ENCODE assay signal across 8 cellular contexts in the genomic region with DNA sequence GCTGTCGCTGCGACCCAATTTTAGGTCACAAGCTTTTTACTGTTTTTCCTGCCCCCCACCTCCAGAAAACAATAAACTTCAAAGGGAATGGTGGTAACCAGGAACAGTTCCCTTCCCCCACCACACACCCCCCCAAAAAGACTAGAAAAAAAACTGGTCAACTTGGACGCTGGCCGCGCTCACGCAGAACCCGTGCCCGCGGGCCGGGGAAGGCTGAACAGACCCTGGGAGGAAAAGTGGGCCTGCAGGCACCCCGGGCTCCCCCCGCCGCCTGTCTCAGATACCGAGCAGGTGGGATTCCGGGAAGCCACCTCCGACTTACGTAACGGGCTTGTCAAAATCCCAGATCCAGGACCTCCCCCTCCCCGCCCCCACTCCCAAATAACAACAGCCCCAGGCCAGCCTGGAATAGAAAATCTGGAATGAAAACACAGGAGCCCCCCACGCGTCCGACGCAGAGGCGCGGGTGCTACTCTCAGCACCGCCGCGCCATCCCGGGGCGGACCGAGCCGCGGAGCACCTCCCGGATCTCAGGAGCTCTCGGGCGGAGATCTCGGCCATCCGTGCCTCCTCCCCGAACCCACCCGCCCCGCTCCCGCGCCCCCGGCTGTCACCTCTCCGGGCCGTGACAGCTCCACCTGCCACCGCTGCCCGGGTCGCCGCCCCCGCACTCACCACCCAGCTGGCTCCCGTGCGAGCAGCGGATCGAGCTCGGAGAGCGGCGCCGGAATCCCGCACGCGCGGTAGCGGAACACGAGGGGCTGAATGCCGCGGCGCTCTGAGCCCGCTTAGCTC. TPM values are rescaled to one million over a fixed set of nuclear protein-coding genes. Genes with fewer than 3 reads are reported as not detected.
DNase-seq lines count a peak whose midpoint lies in the region; ATAC-seq, FAIRE-seq and TF ChIP-seq lines count a peak whose summit lies in the region.

No MANE protein-coding gene starts in this region.

- peak overlapping the region; percentile 60 for H2AFZ ChIP-seq in K562 (ENCODE audit: low read depth, low read length)

- no peak; the same call in 1 of the 2 replicates for TF ChIP-seq POLR2A in K562 (conservative IDR thresholded peaks at IDR 0.05)

- peaks cover 60% of the 10 kb centered on the region for H3K79me2 ChIP-seq in K562 (ENCODE audit: control insufficient read depth, insufficient read depth, low read length)

- DNase-seq in T-helper 1 cell (peak in 4 of 5 donors; percentile 36 to 54 (median 44)), K562 (ENCODE audit: extremely low read depth in 1 of 4, low spot score in 3 of 4) (peak in 2 of 4 experiments; percentile 73 to 81), skeletal muscle cell (ENCODE audit: low read depth) (no peak)

- under 1% methylated on average over 69 of the region's 69 CpGs for WGBS in HUES64
- 0% methylated on average over 44 of the region's 69 CpGs for WGBS in K562 (ENCODE audit: insufficient coverage, low coverage, missing lambda C conversion rate)

- H3K36me3 ChIP-seq in HUES64 (ENCODE audit: insufficient read depth, low read length) (no peaks in the 10 kb centered on the region), K562 (ENCODE audit: control insufficient read depth, insufficient read depth, low read length) (no peaks in the 10 kb centered on the region)

- H3K9ac ChIP-seq in HUES64 (ENCODE audit: low read depth, low read length) (peak overlapping the region; percentile 21; the same call in 1 of the 2 replicates), K562 (ENCODE audit: insufficient read depth in 1 of 2, low read depth in 2 of 2, low read length in 2 of 2) (peak overlapping the region; percentile 88 to 93)

- intact Hi-C loops in K562 (cut with micrococcal nuclease), result loop anchor here (2.0 to 5.0 kb wide), 2 partner anchors 33 to 76 kb away; partner anchors contain the start of gene RAB11A

- no peaks in the 10 kb centered on the region for H4K20me1 ChIP-seq in K562 (replicated peaks; ENCODE audit: control insufficient read depth, insufficient read depth, low read length)

- H3K27me3 ChIP-seq in HUES64 (ENCODE audit: insufficient read depth, low read length), result peaks cover 12% of the 10 kb centered on the region
- H3K27me3 ChIP-seq in K562 (ENCODE audit: control insufficient read depth in 2 of 2, insufficient read depth in 2 of 2, low read length in 2 of 2), result no peaks in the 10 kb centered on the region

- ATAC-seq in GM18867 (IDR thresholded peaks at IDR 0.05; ENCODE audit: unreplicated experiment) (peak; percentile 3), K562 (peak; percentile 75), GM19035 (IDR thresholded peaks at IDR 0.05; ENCODE audit: unreplicated experiment) (no peak), GM19455 (IDR thresholded peaks at IDR 0.05; ENCODE audit: unreplicated experiment) (no peak)

- H3K9me3 ChIP-seq in HUES64 (ENCODE audit: insufficient read depth, low read depth, low read length) (no peaks in the 10 kb centered on the region), K562 (replicated peaks; ENCODE audit: control insufficient read depth, insufficient read depth, low read depth, low read length) (no peaks in the 10 kb centered on the region), iPS-18c (ENCODE audit: control insufficient read depth, insufficient read depth, low read length) (no peaks in the 10 kb centered on the region)

- in situ Hi-C loops in K562 (cut with MboI), result no loop called here

- H3K4me1 ChIP-seq in HUES64 (ENCODE audit: insufficient read depth, low read length) (peaks cover 9% of the 10 kb centered on the region), K562 (replicated peaks in 1 of 2; ENCODE audit: control insufficient read depth in 2 of 2, insufficient read depth in 2 of 2, low read length in 2 of 2) (peaks cover 21 to 23% of the 10 kb centered on the region in 2 experiments; a peak in 4 of 5 replicates)

- TF ChIP-seq CTCF in K562 (IDR thresholded peaks at IDR 0.05 in 2 of 3, conservative IDR thresholded peaks at IDR 0.05 in 1 of 3; ENCODE audit: insufficient read depth in 2 of 3, low read depth in 1 of 3, low read length in 3 of 3), result no peak

- FAIRE-seq in K562 (lab: Jason Lieb, UNC), result no peak

- peak overlapping the region; percentile 87 for H3K4me2 ChIP-seq in K562 (ENCODE audit: insufficient read depth, low read length)

- POLR2A ChIA-PET in K562 (lab: Yijun Ruan, JAX), result interaction anchor here (0.6 to 3.6 kb wide), 16 partner anchors 8 to 1288 kb away, joined by 3 to 33 read pairs (median 6); partner anchors contain the start of gene RAB11A

- H3K27ac ChIP-seq in HUES64 (ENCODE audit: low read depth, low read length) (no peak overlapping the region; the same call in 1 of the 2 replicates), K562 (ENCODE audit: extremely low read depth, low read depth, low read length) (peak overlapping the region; percentile 88)

- peak overlapping the region; percentile 74 for H3K4me3 ChIP-seq in HUES64 (ENCODE audit: low read length)
- H3K4me3 ChIP-seq in K562, result peak overlapping the region; percentile 76
- peak overlapping the region; percentile 83 for H3K4me3 ChIP-seq in iPS-18c (ENCODE audit: insufficient read depth, low read depth, low read length)
- H3K4me3 ChIP-seq in skeletal muscle cell (ENCODE audit: low read depth, low read length), result peak overlapping the region; percentile 86

- 0 out of 4 replicates have a peak, but pooled peaks of 1 of the 2 experiments have one; percentile 13 for TF ChIP-seq RAD21 in K562 (CRISPR knock-in tag; conservative IDR thresholded peaks at IDR 0.05 in 1 of 2, IDR thresholded peaks at IDR 0.05 in 1 of 2)

- no peaks in the 10 kb centered on the region for H3K9me1 ChIP-seq in K562 (ENCODE audit: control insufficient read depth, insufficient read depth, low read length)

- CTCF ChIA-PET in K562 (lab: Yijun Ruan, JAX; ENCODE audit: low intra/inter-chr PET ratio), result no interaction called here

- no TSS peak for BruUV-seq in K562 (replicated peaks; lab: Mats Ljungman, UMichigan)

- no peak for TF ChIP-seq EP300 in K562 (IDR thresholded peaks at IDR 0.05; ENCODE audit: low read length)

TF ChIP-seq in K562, 482 proteins besides CTCF, POLR2A, EP300 and RAD21 (continues in another document):
- no peak for TF ChIP-seq GTF3C2 (IDR thresholded peaks at IDR 0.05; ENCODE audit: borderline replicate concordance, extremely low read depth, insufficient read length)
- TF ChIP-seq SMAD1 (IDR thresholded peaks at IDR 0.05; ENCODE audit: low read depth, low read length, partially characterized antibody), result peak; percentile 38
- TF ChIP-seq IFI16 (CRISPR knock-in tag; IDR thresholded peaks at IDR 0.05), result no peak
- TF ChIP-seq, protein P1, sequence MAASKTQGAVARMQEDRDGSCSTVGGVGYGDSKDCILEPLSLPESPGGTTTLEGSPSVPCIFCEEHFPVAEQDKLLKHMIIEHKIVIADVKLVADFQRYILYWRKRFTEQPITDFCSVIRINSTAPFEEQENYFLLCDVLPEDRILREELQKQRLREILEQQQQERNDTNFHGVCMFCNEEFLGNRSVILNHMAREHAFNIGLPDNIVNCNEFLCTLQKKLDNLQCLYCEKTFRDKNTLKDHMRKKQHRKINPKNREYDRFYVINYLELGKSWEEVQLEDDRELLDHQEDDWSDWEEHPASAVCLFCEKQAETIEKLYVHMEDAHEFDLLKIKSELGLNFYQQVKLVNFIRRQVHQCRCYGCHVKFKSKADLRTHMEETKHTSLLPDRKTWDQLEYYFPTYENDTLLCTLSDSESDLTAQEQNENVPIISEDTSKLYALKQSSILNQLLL (CRISPR knock-in tag; IDR thresholded peaks at IDR 0.05; ENCODE audit: borderline replicate concordance), result no peak
- peak in 1 of 2 experiments; percentile 7; a peak in 1 of 4 replicates for TF ChIP-seq TEAD1 (CRISPR knock-in tag; IDR thresholded peaks at IDR 0.05)
- TF ChIP-seq NFYB (IDR thresholded peaks at IDR 0.05; ENCODE audit: extremely low read depth, insufficient read length), result no peak
- no peak for TF ChIP-seq RFX1 (IDR thresholded peaks at IDR 0.05)
- no peak for TF ChIP-seq SMAD3 (CRISPR knock-in tag; conservative IDR thresholded peaks at IDR 0.05)

RNA-seq across cellular contexts. Expression of gene DENND4A, which starts 0.6 kb away (rescaled TPM):
- polyA plus RNA-seq in HUES64 (2013, experiment 1 of 2), result 3.2 TPM
- 3.9 TPM for polyA plus RNA-seq in HUES64 (2013, experiment 2 of 2)
- 41.4 and 147 TPM in 2 replicates for total RNA-seq in K562 (2011; cell fraction: chromatin; rRNA removed; ENCODE audit: low replicate concordance)
- total RNA-seq in K562 (2011; cell fraction: nucleolus; rRNA removed), result 17.3 and 22.5 TPM in 2 replicates
- total RNA-seq in K562 (2011; cell fraction: nucleoplasm; rRNA removed), result 50.7 and 53.1 TPM in 2 replicates
- total RNA-seq in K562 (2014; rRNA removed) (15.1 and 21.2 TPM in 2 replicates), K562 (2014; rRNA removed; fragmentation: Illumina TruSeq; extraction: Trizol) (28.6 and 35.5 TPM in 2 replicates), K562 (2015; rRNA removed; fragmentation: Illumina TruSeq; extraction: Trizol) (25.4 and 32.3 TPM in 2 replicates), K562 (2021) (18.3 and 19.9 TPM in 2 replicates)
- polyA plus RNA-seq in K562 (2011; rRNA removed) (19.8 and 23.0 TPM in 2 replicates), K562 (2014; fragmentation: Illumina TruSeq; extraction: Trizol) (14.8 and 17.0 TPM in 2 replicates), K562 (2014; fragmentation: Nextera tagmentation; extraction: Ambion mirVana) (1 to 10 TPM; 6.8 to 6.9 TPM), K562 (2014; rRNA removed) (11.3 and 13.5 TPM in 2 replicates)
- polyA plus RNA-seq in K562 (2011; cell fraction: cytosol; rRNA removed), result 5.0 and 7.4 TPM in 2 replicates
- 18.4 and 23.1 TPM in 2 replicates for polyA plus RNA-seq in K562 (2011; cell fraction: nucleus; rRNA removed)
- polyA plus RNA-seq in K562 (2012), result 8.5 and 10.7 TPM in 2 replicates
- polyA minus RNA-seq in K562 (2011; rRNA and poly(A)+ RNA removed), result 69.4 and 70.4 TPM in 2 replicates
- 12.6 and 26.8 TPM in 2 replicates for polyA minus RNA-seq in K562 (2011; cell fraction: cytosol; rRNA and poly(A)+ RNA removed)
- polyA minus RNA-seq in K562 (2011; cell fraction: nucleus; rRNA and poly(A)+ RNA removed), result 31.0 and 60.5 TPM in 2 replicates

Comparison
In these comparisons a context has a peak if more than half of its experiments do, and no peak if none do; other contexts are left out.
1. ATAC-seq: peak in GM18867 (single experiment) and K562 (single experiment); none in GM19035 (single experiment) and GM19455 (single experiment).
2. Peak in every context shown above with its lines, with median percentiles within 50 percentile points of each other: H3K4me3 ChIP-seq.